Comparison of ENCODE assay signal across 27 cellular contexts in genomic region chr21:26748066-26748465, GRCh38.
DNase-seq lines count a peak whose midpoint lies in the region; ATAC-seq lines count a peak whose summit lies in the region.
"Had no signal": no experiment of that assay in that cellular context is flagged by ENCODE, and none has a peak within 500 bp of the region (broad histone marks: within the 10 kb centered on the region; RNA-seq: fewer than 3 reads in every experiment).

No MANE protein-coding gene starts in this region.

- DNase-seq in SJCRH30, result peak; percentile 60 to 90
- DNase-seq: 8988T; ACHN; AML-193; BE2C; C1 segment of cervical spinal cord; Caco-2; Calu3; CD4-positive, alpha-beta memory T cell; CD4-positive, alpha-beta T cell; CD4-positive, CD25-positive, alpha-beta regulatory T cell; CD8-positive, alpha-beta memory T cell; CD8-positive, alpha-beta T cell; COR-L47; DMS 273 treated with DMSO at 0.1 percent for 48 hours; DMS153; DMS53; DMS79; DMS79 treated with DMSO at 0.1 percent for 48 hours; DND-41; EL had no signal

- H3K9me3 ChIP-seq in SJCRH30 (replicated peaks), result no peaks in the 10 kb centered on the region
- H3K9me3 ChIP-seq: A549; BE2C; BLaER1; BLaER1 treated with 17β-estradiol and CSF1 and Interleukin-3, amounts not matched to agents 10 nM and 100 nM; Caco-2 had no signal

- no peaks in the 10 kb centered on the region for H3K36me3 ChIP-seq in SJCRH30
- H3K36me3 ChIP-seq: BE2C; BLaER1; BLaER1 treated with 17β-estradiol and CSF1 and Interleukin-3, amounts not matched to agents 10 nM and 100 nM had no signal

- no peaks in the 10 kb centered on the region for H3K27me3 ChIP-seq in SJCRH30
- H3K27me3 ChIP-seq: BE2C; BLaER1; BLaER1 treated with 17β-estradiol and CSF1 and Interleukin-3, amounts not matched to agents 10 nM and 100 nM had no signal

- peak overlapping the region; percentile 61 for H3K27ac ChIP-seq in SJCRH30
- H3K27ac ChIP-seq: 22Rv1; A549; BLaER1; BLaER1 treated with 17β-estradiol and CSF1 and Interleukin-3, amounts not matched to agents 10 nM and 100 nM; C4-2B had no signal

- ATAC-seq in GM19467 (IDR thresholded peaks at IDR 0.05; ENCODE audit: unreplicated experiment), result no peak
- ATAC-seq: A549; CD8-positive, alpha-beta T cell had no signal

- peaks cover 23% of the 10 kb centered on the region for H3K4me1 ChIP-seq in SJCRH30
- H3K4me1 ChIP-seq: A549; BLaER1; BLaER1 treated with 17β-estradiol and CSF1 and Interleukin-3, amounts not matched to agents 10 nM and 100 nM; Caco-2 had no signal

- H3K4me3 ChIP-seq in SJCRH30, result no peak overlapping the region
- H3K4me3 ChIP-seq: A549; BLaER1; BLaER1 treated with 17β-estradiol and CSF1 and Interleukin-3, amounts not matched to agents 10 nM and 100 nM had no signal
